2 cellular contexts compared by ENCODE assay signal in the genomic region with DNA sequence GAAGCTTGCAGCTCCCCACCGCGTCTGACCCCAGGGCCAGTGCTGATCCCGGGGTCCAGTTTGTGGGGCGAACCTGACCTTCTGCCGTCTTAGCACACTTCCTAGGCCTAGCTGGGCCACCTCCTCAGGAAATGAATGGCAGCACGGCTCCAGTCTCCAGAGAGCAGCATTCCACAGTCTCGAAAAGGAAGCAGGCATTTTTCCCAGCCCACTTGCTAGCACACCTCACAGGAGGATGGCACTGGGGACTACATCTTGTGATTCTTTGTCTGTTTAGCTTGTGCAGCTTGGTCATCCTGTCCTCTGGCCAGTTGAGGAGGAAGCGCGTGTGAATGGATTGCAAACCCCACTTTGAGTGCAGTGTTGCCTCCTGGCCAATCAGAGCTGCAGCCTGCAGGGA.
TF ChIP-seq lines count a peak whose summit lies in the region.

No MANE protein-coding gene starts in this region.

TF ChIP-seq in GM23338, 12 proteins besides CTCF, POLR2A, EP300 and RAD21:
- TF ChIP-seq CREB1 (CRISPR knock-in tag; IDR thresholded peaks at IDR 0.05; ENCODE audit: low read depth) = no peak
- no peak for TF ChIP-seq EZH2 (IDR thresholded peaks at IDR 0.05; ENCODE audit: low read depth, unreplicated experiment)
- no peak for TF ChIP-seq ZNF331 (CRISPR knock-in tag; IDR thresholded peaks at IDR 0.05; ENCODE audit: low read depth)

TF ChIP-seq in H1, 55 proteins besides CTCF, POLR2A, EP300 and RAD21:
- TF ChIP-seq CREB1 (IDR thresholded peaks at IDR 0.05) = no peak
